8 cellular contexts compared by ENCODE assay signal in genomic region chr4:77820836-77821561, GRCh38. TPM values are rescaled to one million over a fixed set of nuclear protein-coding genes. Genes with fewer than 3 reads are reported as not detected.
A peak's percentile ranks its signal among the peaks of the same experiment; 100 is the strongest.
DNase-seq lines count a peak whose midpoint lies in the region; ATAC-seq and TF ChIP-seq lines count a peak whose summit lies in the region.

No MANE protein-coding gene starts in this region.

- H3K4me2 ChIP-seq in GM23338, result peak overlapping the region; percentile 82

- peaks cover 17% of the 10 kb centered on the region; the same call in 1 of the 2 replicates for H3K79me2 ChIP-seq in GM23338 (replicated peaks; ENCODE audit: insufficient read depth)

- H3F3A ChIP-seq in GM23338 (replicated peaks; ENCODE audit: low read depth), result 0 out of 2 replicates have a peak, but pooled peaks cover 6% of the 10 kb centered on the region

- H3K27ac ChIP-seq in GM23338 (ENCODE audit: low read depth), result no peak overlapping the region

- H3K4me1 Mint-ChIP-seq in GM23338, result peaks cover 12% of the 10 kb centered on the region
- peaks cover 27% of the 10 kb centered on the region for H3K4me1 Mint-ChIP-seq in activated CD8-positive, alpha-beta T cell treated with anti-CD3 and anti-CD28 coated beads, Interleukin-2, amount 10 ng/mL, durations not matched to agents 7 days and 5 days (ENCODE audit: low read depth)
- H3K4me1 Mint-ChIP-seq in glutamatergic neuron (ENCODE audit: low read depth, unreplicated experiment), result peaks cover 8% of the 10 kb centered on the region

- H3K27ac Mint-ChIP-seq in GM23338, result no peak overlapping the region
- peak overlapping the region; percentile 99 for H3K27ac Mint-ChIP-seq in activated CD8-positive, alpha-beta T cell treated with anti-CD3 and anti-CD28 coated beads, Interleukin-2, amount 10 ng/mL, durations not matched to agents 7 days and 5 days
- H3K27ac Mint-ChIP-seq in glutamatergic neuron (ENCODE audit: unreplicated experiment), result peak overlapping the region; percentile 38

- ATAC-seq in GM23338, result no peak
- no peak for ATAC-seq in activated CD8-positive, alpha-beta T cell treated with anti-CD3 and anti-CD28 coated beads, Interleukin-2, amount 10 ng/mL, durations not matched to agents 7 days and 5 days
- no peak for ATAC-seq in GM18505 (IDR thresholded peaks at IDR 0.05; ENCODE audit: unreplicated experiment)

- H3K4me3 Mint-ChIP-seq in GM23338 (peak overlapping the region; percentile 96), glutamatergic neuron (ENCODE audit: unreplicated experiment) (peak overlapping the region; percentile 86)
- peak overlapping the region; percentile 92 for H3K4me3 Mint-ChIP-seq in activated CD8-positive, alpha-beta T cell treated with anti-CD3 and anti-CD28 coated beads, Interleukin-2, amount 10 ng/mL, durations not matched to agents 7 days and 5 days

- no peak for TF ChIP-seq CTCF in GM23338 (conservative IDR thresholded peaks at IDR 0.05; ENCODE audit: low read depth in 2 of 2)
- no peak for TF ChIP-seq CTCF in glutamatergic neuron (IDR thresholded peaks at IDR 0.05; ENCODE audit: partially characterized antibody, unreplicated experiment)

- TF ChIP-seq POLR2A in GM18505 (IDR thresholded peaks at IDR 0.05; ENCODE audit: borderline replicate concordance, extremely low read depth, insufficient read depth, insufficient read length), result no peak

- no peaks in the 10 kb centered on the region for H3K27me3 ChIP-seq in GM23338 (ENCODE audit: insufficient read depth)

- no peaks in the 10 kb centered on the region for H3K9me2 ChIP-seq in GM23338 (ENCODE audit: insufficient read depth)

- H3K9me3 Mint-ChIP-seq in GM23338 (no peaks in the 10 kb centered on the region), glutamatergic neuron (ENCODE audit: unreplicated experiment) (peaks cover 21% of the 10 kb centered on the region)
- H3K9me3 Mint-ChIP-seq in activated CD8-positive, alpha-beta T cell treated with anti-CD3 and anti-CD28 coated beads, Interleukin-2, amount 10 ng/mL, durations not matched to agents 7 days and 5 days (ENCODE audit: insufficient read depth), result no peaks in the 10 kb centered on the region

- H3K4me1 ChIP-seq in GM23338 (ENCODE audit: insufficient read depth), result peaks cover 12% of the 10 kb centered on the region

- H3K27me3 Mint-ChIP-seq in GM23338 (ENCODE audit: insufficient read depth, low read depth, poor library complexity) (peaks cover 12% of the 10 kb centered on the region), glutamatergic neuron (ENCODE audit: unreplicated experiment) (peaks cover 7% of the 10 kb centered on the region)
- no peaks in the 10 kb centered on the region for H3K27me3 Mint-ChIP-seq in activated CD8-positive, alpha-beta T cell treated with anti-CD3 and anti-CD28 coated beads, Interleukin-2, amount 10 ng/mL, durations not matched to agents 7 days and 5 days (ENCODE audit: low read depth)

- POLR2A ChIA-PET in activated CD8-positive, alpha-beta T cell treated with anti-CD3 and anti-CD28 coated beads, Interleukin-2, amount 10 ng/mL, durations not matched to agents 7 days and 5 days (lab: Charles Lee), result interaction anchor here (0.6 to 7.3 kb wide), 13 partner anchors 10 to 98 kb away, joined by 3 to 437 read pairs (median 8); partner anchors contain the start of gene MRPL1

- H3K36me3 Mint-ChIP-seq in GM23338 (ENCODE audit: low read depth), result no peaks in the 10 kb centered on the region; the same call in 2 of the 3 replicates
- peaks cover 23% of the 10 kb centered on the region for H3K36me3 Mint-ChIP-seq in activated CD8-positive, alpha-beta T cell treated with anti-CD3 and anti-CD28 coated beads, Interleukin-2, amount 10 ng/mL, durations not matched to agents 7 days and 5 days (ENCODE audit: low read depth)
- H3K36me3 Mint-ChIP-seq in glutamatergic neuron (ENCODE audit: unreplicated experiment), result no peaks in the 10 kb centered on the region

- CTCF ChIA-PET in activated CD8-positive, alpha-beta T cell treated with anti-CD3 and anti-CD28 coated beads, Interleukin-2, amount 10 ng/mL, durations not matched to agents 7 days and 5 days (lab: Charles Lee), result interaction anchor here (0.7 to 2.8 kb wide), 7 partner anchors 15 to 41 kb away, joined by 3 to 28 read pairs (median 7); partner anchors contain the start of gene MRPL1

- peak overlapping the region; percentile 95 for H3K4me3 ChIP-seq in GM23338
- peak overlapping the region; percentile 88 for H3K4me3 ChIP-seq in skeletal muscle cell (ENCODE audit: low read depth, low read length)

- H4K20me1 ChIP-seq in GM23338 (replicated peaks; ENCODE audit: insufficient read depth), result peaks cover 11% of the 10 kb centered on the region

- H2AFZ ChIP-seq in GM23338, result peak overlapping the region; percentile 94

- no peaks in the 10 kb centered on the region for H3K36me3 ChIP-seq in GM23338 (ENCODE audit: insufficient read depth)

- DNase-seq in AG20443 (ENCODE audit: low spot score) (peak; percentile 18), GM23338 (ENCODE audit: low spot score) (no peak), glutamatergic neuron (no peak), skeletal muscle cell (ENCODE audit: low read depth) (no peak), DMS79 (lab: John Stamatoyannopoulos, UW) (no peak), mesenteric fat pad (ENCODE audit: low spot score) (no peak)
- peak; percentile 29 for DNase-seq in activated CD8-positive, alpha-beta T cell treated with anti-CD3 and anti-CD28 coated beads, Interleukin-2, amount 10 ng/mL, durations not matched to agents 7 days and 5 days

TF ChIP-seq in GM23338, 12 proteins besides CTCF, POLR2A, EP300 and RAD21:
- no peak for TF ChIP-seq ETS1 (IDR thresholded peaks at IDR 0.05)

RNA-seq across cellular contexts. Expression of gene CNOT6L, which starts 1.8 kb away (rescaled TPM):
- total RNA-seq in GM23338 (2014; rRNA removed; shearing (Covaris generic)), result 13.9 and 15.5 TPM in 2 replicates
- polyA plus RNA-seq in GM23338 (2016; fragmentation: Nextera tagmentation; extraction: Ambion mirVana), result 3.2 TPM in 2 replicates
- total RNA-seq in activated CD8-positive, alpha-beta T cell treated with anti-CD3 and anti-CD28 coated beads, Interleukin-2, amount 10 ng/mL, durations not matched to agents 7 days and 5 days, result 100 to 1,000 TPM; 107 to 108 TPM
- total RNA-seq in glutamatergic neuron (ENCODE audit: unreplicated experiment), result 11.9 TPM
- 39.9 TPM for total RNA-seq in mesenteric fat pad

RNA-seq across cellular contexts. Expression of gene MRPL1, which starts 41.6 kb away (rescaled TPM):
- 29.2 and 64.4 TPM in 2 replicates for total RNA-seq in GM23338 (2014; rRNA removed; shearing (Covaris generic))
- polyA plus RNA-seq in GM23338 (2016; fragmentation: Nextera tagmentation; extraction: Ambion mirVana), result 45.7 and 46.5 TPM in 2 replicates
- 10 to 100 TPM; 45.6 to 47.2 TPM for total RNA-seq in activated CD8-positive, alpha-beta T cell treated with anti-CD3 and anti-CD28 coated beads, Interleukin-2, amount 10 ng/mL, durations not matched to agents 7 days and 5 days
- total RNA-seq in glutamatergic neuron (ENCODE audit: unreplicated experiment) (20.1 TPM), mesenteric fat pad (23.3 TPM)

Comparison
In these comparisons a context has a peak if more than half of its experiments do, and no peak if none do; other contexts are left out.
1. DNase-seq: peak in AG20443 (single experiment) and activated CD8-positive, alpha-beta T cell treated with anti-CD3 and anti-CD28 coated beads, Interleukin-2, amount 10 ng/mL, durations not matched to agents 7 days and 5 days (single experiment); none in GM23338 (single experiment), glutamatergic neuron (single experiment), skeletal muscle cell (single experiment), DMS79 (single experiment) and mesenteric fat pad (single experiment).
2. Peak in every context shown above with its lines, with median percentiles within 50 percentile points of each other: H3K4me3 Mint-ChIP-seq.